Comparison of ENCODE assay signal across 8 cellular contexts in the genomic region with DNA sequence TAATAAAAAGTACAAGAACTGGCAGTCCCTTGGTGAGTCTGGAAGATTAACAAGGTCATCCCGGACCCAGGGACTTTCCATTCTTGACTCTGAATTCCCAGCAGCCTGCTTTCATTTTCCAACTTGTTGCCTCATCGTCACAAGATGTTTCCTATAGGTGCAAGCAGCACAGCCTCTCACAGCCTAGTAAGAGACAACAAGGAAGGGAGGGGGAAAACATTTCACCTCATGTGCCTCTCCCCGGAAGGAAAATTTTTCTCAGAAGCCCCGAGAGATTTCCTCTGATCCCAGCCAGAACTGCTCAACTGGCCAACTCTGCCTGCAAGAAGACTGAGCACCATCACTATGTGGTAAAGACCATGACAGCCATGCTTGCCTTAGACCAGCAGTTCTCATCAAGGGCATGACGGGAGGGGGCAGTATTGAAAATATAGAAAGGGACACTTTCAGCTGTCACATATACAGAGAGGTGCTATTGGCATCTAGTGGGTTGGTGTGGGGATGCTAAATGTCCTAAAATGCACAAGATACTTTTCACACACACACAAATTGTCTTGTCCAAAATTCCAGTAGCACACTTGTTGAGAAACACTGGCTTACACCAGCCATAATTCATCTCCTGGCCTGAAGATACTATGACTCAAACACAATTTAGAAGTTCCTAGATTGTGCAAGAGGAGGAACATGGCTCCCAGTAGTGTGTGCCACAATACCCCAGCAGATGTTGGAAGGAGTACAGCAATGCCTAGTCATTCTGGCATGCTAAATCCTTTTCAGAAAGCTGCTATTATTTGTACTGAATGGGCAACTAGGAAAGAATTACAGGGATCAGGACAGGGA. TPM values are rescaled to one million over a fixed set of nuclear protein-coding genes. Genes with fewer than 3 reads are reported as not detected.
A peak's percentile ranks its signal among the peaks of the same experiment; 100 is the strongest.
DNase-seq lines count a peak whose midpoint lies in the region; ATAC-seq and TF ChIP-seq lines count a peak whose summit lies in the region.

No MANE protein-coding gene starts in this region.

- H2AFZ ChIP-seq in GM23248: 0 out of 2 replicates have a peak overlapping the region, but pooled peaks have one; percentile 8

- H3K79me2 ChIP-seq in GM23248 (ENCODE audit: insufficient read depth): peaks cover 71% of the 10 kb centered on the region

- peak overlapping the region; percentile 74 for H3K27ac ChIP-seq in GM23248
- peak overlapping the region; percentile 1 to 90 (median 66) for H3K27ac ChIP-seq in heart left ventricle

- no peaks in the 10 kb centered on the region for H3K36me3 ChIP-seq in GM23248 (ENCODE audit: low read depth)
- H3K36me3 ChIP-seq in heart left ventricle: no peaks in the 10 kb centered on the region
- H3K36me3 ChIP-seq in skeletal muscle satellite cell (ENCODE audit: insufficient read depth, low read length): no peaks in the 10 kb centered on the region
- H3K36me3 ChIP-seq in H7 (replicated peaks; ENCODE audit: control insufficient read depth, insufficient read depth, low read length): no peaks in the 10 kb centered on the region; the same call in 1 of the 2 replicates

- no peaks in the 10 kb centered on the region for H3K27me3 ChIP-seq in GM23248 (replicated peaks; ENCODE audit: insufficient read depth)
- no peaks in the 10 kb centered on the region for H3K27me3 ChIP-seq in heart left ventricle
- H3K27me3 ChIP-seq in skeletal muscle satellite cell (ENCODE audit: control insufficient read depth, insufficient read depth, low read length): no peaks in the 10 kb centered on the region
- no peaks in the 10 kb centered on the region for H3K27me3 ChIP-seq in H7 (ENCODE audit: control insufficient read depth, insufficient read depth, low read length)

- H3K9me3 ChIP-seq in GM23248 (ENCODE audit: low read depth): no peaks in the 10 kb centered on the region
- no peaks in the 10 kb centered on the region for H3K9me3 ChIP-seq in heart left ventricle
- H3K9me3 ChIP-seq in skeletal muscle satellite cell (replicated peaks; ENCODE audit: low read length): no peaks in the 10 kb centered on the region

- TF ChIP-seq CTCF in WI38 (IDR thresholded peaks at IDR 0.05; ENCODE audit: low read depth, low read length) (no peak), heart left ventricle (IDR thresholded peaks at IDR 0.05) (no peak)

- TF ChIP-seq POLR2A in heart left ventricle (IDR thresholded peaks at IDR 0.05): no peak

- peak overlapping the region; percentile 20; the same call in 1 of the 2 replicates for H3K4me3 ChIP-seq in GM23248
- H3K4me3 ChIP-seq in WI38 (ENCODE audit: low read depth, low read length): peak overlapping the region; percentile 9; the same call in 1 of the 2 replicates
- peak overlapping the region in 5 of 12 donors; percentile 10 to 23 (median 19) for H3K4me3 ChIP-seq in heart left ventricle
- peak overlapping the region; percentile 43 for H3K4me3 ChIP-seq in skeletal muscle satellite cell (ENCODE audit: low read length)
- no peak overlapping the region for H3K4me3 ChIP-seq in H7 (ENCODE audit: insufficient read depth, low read depth, low read length)

- ATAC-seq in heart left ventricle: peak; percentile 72 to 92 (median 88)
- no peak for ATAC-seq in GM19328 (IDR thresholded peaks at IDR 0.05; ENCODE audit: unreplicated experiment)
- ATAC-seq in HG03342 (IDR thresholded peaks at IDR 0.05; ENCODE audit: unreplicated experiment): no peak

- H3K4me1 ChIP-seq in GM23248 (ENCODE audit: insufficient read depth): peaks cover 25% of the 10 kb centered on the region
- H3K4me1 ChIP-seq in heart left ventricle: peaks cover 4 to 43% (median 23%) of the 10 kb centered on the region in 12 donors
- H3K4me1 ChIP-seq in skeletal muscle satellite cell (ENCODE audit: control insufficient read depth, insufficient read depth, low read length): peaks cover 20% of the 10 kb centered on the region

- peak overlapping the region; percentile 58 for H3K9ac ChIP-seq in GM23248
- peak overlapping the region; percentile 23 for H3K9ac ChIP-seq in skeletal muscle satellite cell (ENCODE audit: low read depth, low read length)

- DNase-seq in GM23248 (peak; percentile 98), heart left ventricle (peak in 1 of 5 donors; percentile 59), H7 (no peak)
- DNase-seq in NK-92 treated with Interleukin-12 subunit alpha and Interleukin-12 subunit beta, amount 100 ng/mL, for 24 hours (lab: John Stamatoyannopoulos, UW): no peak

- peaks cover 31% of the 10 kb centered on the region for H3F3A ChIP-seq in GM23248 (ENCODE audit: insufficient read depth)

- intact Hi-C loops in heart left ventricle (cut with DNase I): no loop called here

- no peaks in the 10 kb centered on the region for H4K20me1 ChIP-seq in GM23248 (ENCODE audit: insufficient read depth)

- peak overlapping the region; percentile 57 for H3K4me2 ChIP-seq in GM23248 (ENCODE audit: unreplicated experiment)
- H3K4me2 ChIP-seq in skeletal muscle satellite cell (ENCODE audit: low read length): peak overlapping the region; percentile 67

- H3K9me2 ChIP-seq in GM23248 (ENCODE audit: insufficient read depth): no peaks in the 10 kb centered on the region

- WGBS in GM23248 (ENCODE audit: low coverage in 1 of 2, low lambda C conversion rate in 2 of 2, missing lambda C conversion rate in 2 of 2), 2 experiments: 3 to 4% methylated on average over 5 of the region's 5 CpGs
- WGBS in heart left ventricle, 4 donors: 20 to 43% (median 41%) methylated on average over 4 to 5 of the region's 5 CpGs

- in situ Hi-C loops in GM23248 (cut with MboI): no loop called here

RNA-seq across cellular contexts. Expression of a gene that starts 10.8 kb away (rescaled TPM):
- total RNA-seq in GM23248 (2014; rRNA removed; shearing (Covaris generic)): 57.8 and 64.8 TPM in 2 replicates
- polyA plus RNA-seq in GM23248 (2016; fragmentation: Nextera tagmentation; extraction: Ambion mirVana): 87.8 and 89.8 TPM in 2 replicates
- 10 to 100 TPM; 39.0 to 70.2 (median 48.2) TPM for total RNA-seq in heart left ventricle
- polyA plus RNA-seq in heart left ventricle: 10 to 100 TPM; 30.7 to 75.3 TPM
- total RNA-seq in skeletal muscle satellite cell (2012; rRNA removed): 69.0 and 115 TPM in 2 replicates
- total RNA-seq in H7 (2014; rRNA removed; shearing (Covaris generic)): 58.1 and 63.1 TPM in 2 replicates

RNA-seq across cellular contexts. Expression of a gene that starts 23.4 kb away (rescaled TPM):
- total RNA-seq in GM23248 (2014; rRNA removed; shearing (Covaris generic)): 62.6 and 74.0 TPM in 2 replicates
- polyA plus RNA-seq in GM23248 (2016; fragmentation: Nextera tagmentation; extraction: Ambion mirVana) (52.6 and 53.1 TPM in 2 replicates), heart left ventricle (100 to 1,000 TPM; 263 to 459 TPM)
- total RNA-seq in heart left ventricle: 1,000 to 10,000 TPM in 1 of 9 donors, 100 to 1,000 TPM in 8; 599 to 1,000 (median 741) TPM
- 482 and 732 TPM in 2 replicates for total RNA-seq in skeletal muscle satellite cell (2012; rRNA removed)
- total RNA-seq in H7 (2014; rRNA removed; shearing (Covaris generic)): 90.8 and 114 TPM in 2 replicates

RNA-seq across cellular contexts. Expression of a gene that starts 45.4 kb away (rescaled TPM):
- 10.1 and 10.5 TPM in 2 replicates for total RNA-seq in GM23248 (2014; rRNA removed; shearing (Covaris generic))
- polyA plus RNA-seq in GM23248 (2016; fragmentation: Nextera tagmentation; extraction: Ambion mirVana) (17.6 and 18.9 TPM in 2 replicates), heart left ventricle (10 to 100 TPM in 1 of 2 donors, 1 to 10 TPM in 1; 2.8 to 18.1 TPM)
- 1 to 10 TPM; 1.3 to 9.9 (median 7.3) TPM for total RNA-seq in heart left ventricle
- 14.6 and 26.6 TPM in 2 replicates for total RNA-seq in skeletal muscle satellite cell (2012; rRNA removed)
- 73.0 and 108 TPM in 2 replicates for total RNA-seq in H7 (2014; rRNA removed; shearing (Covaris generic))

Comparison
In these comparisons a context has a peak if more than half of its experiments do, and no peak if none do; other contexts are left out.
1. ATAC-seq: peak in heart left ventricle (4 of 4); none in GM19328 (single experiment) and HG03342 (single experiment).